10 cellular contexts compared by ENCODE assay signal in the genomic region with DNA sequence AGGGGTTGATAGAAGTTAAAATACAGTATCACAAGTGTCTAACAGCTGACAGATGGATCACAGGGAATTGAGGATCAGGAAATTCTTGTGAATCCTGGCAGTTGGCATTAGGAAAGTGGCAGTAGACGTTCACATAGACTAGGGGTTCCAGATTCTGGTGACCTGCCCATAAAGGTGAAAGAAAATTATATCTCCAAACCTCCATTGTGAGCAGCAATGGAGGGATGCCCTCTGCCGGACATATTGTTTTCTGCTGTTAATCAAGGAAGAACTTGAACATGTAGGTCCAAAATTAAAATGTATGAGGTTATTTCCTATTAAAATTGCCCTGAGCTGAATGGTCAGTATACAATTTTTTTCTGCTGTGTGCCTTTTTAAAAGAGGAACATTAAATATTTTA. TPM values are rescaled to one million over a fixed set of nuclear protein-coding genes. Genes with fewer than 3 reads are reported as not detected.
DNase-seq lines count a peak whose midpoint lies in the region; ATAC-seq and TF ChIP-seq lines count a peak whose summit lies in the region.
"Had no signal": no experiment of that assay in that cellular context is flagged by ENCODE, and none has a peak within 500 bp of the region (broad histone marks: within the 10 kb centered on the region; RNA-seq: fewer than 3 reads in every experiment).

No MANE protein-coding gene starts in this region.

- H3K4me3 ChIP-seq in LNCaP clone FGC (ENCODE audit: low read depth, low read length) (no peak overlapping the region), neural progenitor cell (no peak overlapping the region), foreskin fibroblast (ENCODE audit: low read depth in 1 of 2, low read length in 2 of 2) (no peak overlapping the region)

- no peaks in the 10 kb centered on the region for H3K36me3 ChIP-seq in neural progenitor cell

- H2AFZ ChIP-seq in neural progenitor cell (replicated peaks), result no peak overlapping the region

- H3K9me3 ChIP-seq in neural progenitor cell (ENCODE audit: low read depth), result no peaks in the 10 kb centered on the region

- no peak overlapping the region for H3K9ac ChIP-seq in neural progenitor cell

- DNase-seq in SIG-M5 treated with dmso at 0.1 percent for 504 hours (lab: John Stamatoyannopoulos, UW; ENCODE audit: unreplicated experiment), result peak; percentile 23
- no peak for DNase-seq in SIG-M5 (lab: John Stamatoyannopoulos, UW)
- DNase-seq in LNCaP clone FGC (ENCODE audit: low read depth), result peak; percentile 22
- DNase-seq in astrocyte of the hippocampus (ENCODE audit: low read depth, low spot score), result peak; percentile 7
- no peak for DNase-seq in neural progenitor cell (ENCODE audit: low spot score)
- DNase-seq in 8988T, result no peak
- DNase-seq in foreskin fibroblast, result no peak
- DNase-seq: activated T-cell treated with anti-CD3 and anti-CD28 coated beads, Interleukin-2, amount 50 U/mL, for 4 hours had no signal

- H3K9me3 Mint-ChIP-seq in neural progenitor cell, result no peaks in the 10 kb centered on the region
- H3K9me3 Mint-ChIP-seq: activated T-cell treated with anti-CD3 and anti-CD28 coated beads, Interleukin-2, amount 50 U/mL, for 4 hours had no signal

- H3K4me1 Mint-ChIP-seq in neural progenitor cell, result no peaks in the 10 kb centered on the region
- H3K4me1 Mint-ChIP-seq: CD4-positive, CD25-positive, alpha-beta regulatory T cell had no signal

- no peaks in the 10 kb centered on the region for H3K36me3 Mint-ChIP-seq in neural progenitor cell
- H3K36me3 Mint-ChIP-seq: CD4-positive, CD25-positive, alpha-beta regulatory T cell had no signal

- H3K4me2 ChIP-seq in neural progenitor cell, result no peak overlapping the region

- H3F3A ChIP-seq in neural progenitor cell (ENCODE audit: low read depth), result no peaks in the 10 kb centered on the region

- no peaks in the 10 kb centered on the region for H3K79me2 ChIP-seq in neural progenitor cell (ENCODE audit: low read depth)

- H3K27me3 ChIP-seq in neural progenitor cell, result no peaks in the 10 kb centered on the region

- no peak overlapping the region for H3K4me3 Mint-ChIP-seq in neural progenitor cell
- H3K4me3 Mint-ChIP-seq: activated T-cell treated with anti-CD3 and anti-CD28 coated beads, Interleukin-2, amount 50 U/mL, for 4 hours; CD4-positive, CD25-positive, alpha-beta regulatory T cell had no signal

- no peaks in the 10 kb centered on the region for H3K4me1 ChIP-seq in neural progenitor cell

- no peak overlapping the region for H3K27ac Mint-ChIP-seq in neural progenitor cell
- H3K27ac Mint-ChIP-seq: CD4-positive, CD25-positive, alpha-beta regulatory T cell had no signal

- TF ChIP-seq CTCF in LNCaP clone FGC (IDR thresholded peaks at IDR 0.05; ENCODE audit: control insufficient read depth, extremely low read depth, insufficient read depth) (peak; percentile 74), neural progenitor cell (IDR thresholded peaks at IDR 0.05) (peak; percentile 49), foreskin fibroblast (IDR thresholded peaks at IDR 0.05; ENCODE audit: low read depth, low read length) (no peak)

- H3K27me3 Mint-ChIP-seq in neural progenitor cell (ENCODE audit: insufficient read depth, low read depth), result no peaks in the 10 kb centered on the region
- H3K27me3 Mint-ChIP-seq: CD4-positive, CD25-positive, alpha-beta regulatory T cell had no signal

- no peaks in the 10 kb centered on the region for H4K20me1 ChIP-seq in neural progenitor cell (ENCODE audit: low read depth)

- ATAC-seq in HG03378 (IDR thresholded peaks at IDR 0.05; ENCODE audit: unreplicated experiment), result no peak
- ATAC-seq: activated T-cell treated with anti-CD3 and anti-CD28 coated beads, Interleukin-2, amount 50 U/mL, for 4 hours had no signal

- H3K27ac ChIP-seq in neural progenitor cell, result no peak overlapping the region

RNA-seq across cellular contexts. Expression of a gene that starts 5.1 kb away (rescaled TPM):
- 0.34 and 9.0 TPM in 2 replicates for total RNA-seq in neural progenitor cell (ENCODE audit: low replicate concordance)
- total RNA-seq: activated T-cell treated with anti-CD3 and anti-CD28 coated beads, Interleukin-2, amount 50 U/mL, for 4 hours; CD4-positive, CD25-positive, alpha-beta regulatory T cell had no signal

Comparison
In these comparisons a context has a peak if more than half of its experiments do, and no peak if none do; other contexts are left out.
1. DNase-seq: peak in SIG-M5 treated with dmso at 0.1 percent for 504 hours (single experiment), LNCaP clone FGC (single experiment) and astrocyte of the hippocampus (single experiment); none in SIG-M5 (single experiment), neural progenitor cell (single experiment), 8988T (single experiment) and foreskin fibroblast (0 of 2).